8 cellular contexts compared by ENCODE assay signal in genomic region chr12:132886529-132887477, GRCh38. TPM values are rescaled to one million over a fixed set of nuclear protein-coding genes. Genes with fewer than 3 reads are reported as not detected.
A peak's percentile ranks its signal among the peaks of the same experiment; 100 is the strongest.
DNase-seq lines count a peak whose midpoint lies in the region; ATAC-seq and TF ChIP-seq lines count a peak whose summit lies in the region.

No MANE protein-coding gene starts in this region.

- H3K9me3 ChIP-seq in MG63 (peaks cover 22% of the 10 kb centered on the region), iPS-18c (ENCODE audit: control insufficient read depth, insufficient read depth, low read length) (peaks cover 5% of the 10 kb centered on the region)

- H3K27ac Mint-ChIP-seq in stimulated activated effector memory CD8-positive, alpha-beta T cell treated with anti-CD3 and anti-CD28 coated beads, Interleukin-12 subunit alpha, Interleukin-12 subunit beta, amount 100 ng/mL, for 72 hours: peak overlapping the region; percentile 100

- peaks cover 9% of the 10 kb centered on the region for H3K9me3 Mint-ChIP-seq in stimulated activated effector memory CD8-positive, alpha-beta T cell treated with anti-CD3 and anti-CD28 coated beads, Interleukin-12 subunit alpha, Interleukin-12 subunit beta, amount 100 ng/mL, for 72 hours

- H3K4me1 Mint-ChIP-seq in stimulated activated effector memory CD8-positive, alpha-beta T cell treated with anti-CD3 and anti-CD28 coated beads, Interleukin-12 subunit alpha, Interleukin-12 subunit beta, amount 100 ng/mL, for 72 hours: peaks cover 37% of the 10 kb centered on the region

- H3K27me3 ChIP-seq in MG63: no peaks in the 10 kb centered on the region

- H3K36me3 ChIP-seq in MG63: no peaks in the 10 kb centered on the region; the same call in 1 of the 2 replicates

- H3K4me3 ChIP-seq in GM12864 (ENCODE audit: low read depth, low read length): peak overlapping the region; percentile 71
- H3K4me3 ChIP-seq in MG63: peak overlapping the region; percentile 65
- H3K4me3 ChIP-seq in iPS-18c (ENCODE audit: insufficient read depth, low read depth, low read length): peak overlapping the region; percentile 75

- peak; percentile 12 for ATAC-seq in GM21786 (IDR thresholded peaks at IDR 0.05; ENCODE audit: unreplicated experiment)
- ATAC-seq in stimulated activated effector memory CD8-positive, alpha-beta T cell treated with anti-CD3 and anti-CD28 coated beads, Interleukin-12 subunit alpha, Interleukin-12 subunit beta, amount 100 ng/mL, for 72 hours: peak; percentile 4
- ATAC-seq in GM19463 (IDR thresholded peaks at IDR 0.05; ENCODE audit: unreplicated experiment): no peak

- H3K36me3 Mint-ChIP-seq in stimulated activated effector memory CD8-positive, alpha-beta T cell treated with anti-CD3 and anti-CD28 coated beads, Interleukin-12 subunit alpha, Interleukin-12 subunit beta, amount 100 ng/mL, for 72 hours: peaks cover 56% of the 10 kb centered on the region

- TF ChIP-seq CTCF in GM12864 (IDR thresholded peaks at IDR 0.05; ENCODE audit: low read depth, low read length, missing control alignments): no peak

- peak overlapping the region; percentile 99 for H3K4me3 Mint-ChIP-seq in stimulated activated effector memory CD8-positive, alpha-beta T cell treated with anti-CD3 and anti-CD28 coated beads, Interleukin-12 subunit alpha, Interleukin-12 subunit beta, amount 100 ng/mL, for 72 hours

- DNase-seq in GM12864 (ENCODE audit: low read depth) (no peak), MG63 (peak; percentile 17), amniotic stem cell (lab: John Stamatoyannopoulos, UW) (peak; percentile 3), Kasumi-1 (lab: John Stamatoyannopoulos, UW) (no peak)
- no peak for DNase-seq in stimulated activated effector memory CD8-positive, alpha-beta T cell treated with anti-CD3 and anti-CD28 coated beads, Interleukin-12 subunit alpha, Interleukin-12 subunit beta, amount 100 ng/mL, for 72 hours (ENCODE audit: low spot score in 2 of 2)

RNA-seq across cellular contexts. Expression of gene CHFR, which starts 0.6 kb away (rescaled TPM):
- total RNA-seq in MG63 (2014; rRNA removed; shearing (Covaris generic); ENCODE audit: low replicate concordance): 12.6 and 33.3 TPM in 2 replicates

RNA-seq across cellular contexts. Expression of gene GOLGA3, which starts 58.1 kb away (rescaled TPM):
- total RNA-seq in MG63 (2014; rRNA removed; shearing (Covaris generic); ENCODE audit: low replicate concordance): 67.0 and 96.0 TPM in 2 replicates

Comparison
In these comparisons a context has a peak if more than half of its experiments do, and no peak if none do; other contexts are left out.
1. DNase-seq: peak in MG63 (single experiment) and amniotic stem cell (single experiment); none in GM12864 (single experiment), stimulated activated effector memory CD8-positive, alpha-beta T cell treated with anti-CD3 and anti-CD28 coated beads, Interleukin-12 subunit alpha, Interleukin-12 subunit beta, amount 100 ng/mL, for 72 hours (0 of 2) and Kasumi-1 (0 of 2).
2. Peak in every context shown above with its lines, with median percentiles within 50 percentile points of each other: H3K4me3 ChIP-seq.